1 cellular context compared by ENCODE assay signal in the genomic region with DNA sequence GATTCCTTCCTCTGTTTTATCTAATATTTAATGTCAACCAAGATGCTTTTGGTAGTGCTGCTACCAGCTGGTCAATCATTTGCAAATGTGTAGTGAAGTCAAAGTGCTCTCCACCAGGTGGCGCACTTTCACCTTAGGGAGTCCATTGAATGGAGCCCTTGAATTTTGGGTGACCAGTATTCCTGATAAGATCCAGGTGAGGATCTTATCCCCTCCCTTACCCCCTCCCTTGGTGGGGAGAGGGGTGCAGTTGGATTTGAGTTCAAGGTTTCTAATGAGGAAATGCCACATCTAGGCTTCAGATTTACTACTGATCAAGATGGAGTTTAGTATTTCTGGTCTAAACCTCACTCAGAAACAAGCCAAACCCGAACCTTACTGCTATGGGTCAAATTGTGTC.
TF ChIP-seq lines count a peak whose summit lies in the region.

No MANE protein-coding gene starts in this region.

TF ChIP-seq in GM23338, 12 proteins besides CTCF, POLR2A, EP300 and RAD21 (continued from another document):
- TF ChIP-seq, protein P1, sequence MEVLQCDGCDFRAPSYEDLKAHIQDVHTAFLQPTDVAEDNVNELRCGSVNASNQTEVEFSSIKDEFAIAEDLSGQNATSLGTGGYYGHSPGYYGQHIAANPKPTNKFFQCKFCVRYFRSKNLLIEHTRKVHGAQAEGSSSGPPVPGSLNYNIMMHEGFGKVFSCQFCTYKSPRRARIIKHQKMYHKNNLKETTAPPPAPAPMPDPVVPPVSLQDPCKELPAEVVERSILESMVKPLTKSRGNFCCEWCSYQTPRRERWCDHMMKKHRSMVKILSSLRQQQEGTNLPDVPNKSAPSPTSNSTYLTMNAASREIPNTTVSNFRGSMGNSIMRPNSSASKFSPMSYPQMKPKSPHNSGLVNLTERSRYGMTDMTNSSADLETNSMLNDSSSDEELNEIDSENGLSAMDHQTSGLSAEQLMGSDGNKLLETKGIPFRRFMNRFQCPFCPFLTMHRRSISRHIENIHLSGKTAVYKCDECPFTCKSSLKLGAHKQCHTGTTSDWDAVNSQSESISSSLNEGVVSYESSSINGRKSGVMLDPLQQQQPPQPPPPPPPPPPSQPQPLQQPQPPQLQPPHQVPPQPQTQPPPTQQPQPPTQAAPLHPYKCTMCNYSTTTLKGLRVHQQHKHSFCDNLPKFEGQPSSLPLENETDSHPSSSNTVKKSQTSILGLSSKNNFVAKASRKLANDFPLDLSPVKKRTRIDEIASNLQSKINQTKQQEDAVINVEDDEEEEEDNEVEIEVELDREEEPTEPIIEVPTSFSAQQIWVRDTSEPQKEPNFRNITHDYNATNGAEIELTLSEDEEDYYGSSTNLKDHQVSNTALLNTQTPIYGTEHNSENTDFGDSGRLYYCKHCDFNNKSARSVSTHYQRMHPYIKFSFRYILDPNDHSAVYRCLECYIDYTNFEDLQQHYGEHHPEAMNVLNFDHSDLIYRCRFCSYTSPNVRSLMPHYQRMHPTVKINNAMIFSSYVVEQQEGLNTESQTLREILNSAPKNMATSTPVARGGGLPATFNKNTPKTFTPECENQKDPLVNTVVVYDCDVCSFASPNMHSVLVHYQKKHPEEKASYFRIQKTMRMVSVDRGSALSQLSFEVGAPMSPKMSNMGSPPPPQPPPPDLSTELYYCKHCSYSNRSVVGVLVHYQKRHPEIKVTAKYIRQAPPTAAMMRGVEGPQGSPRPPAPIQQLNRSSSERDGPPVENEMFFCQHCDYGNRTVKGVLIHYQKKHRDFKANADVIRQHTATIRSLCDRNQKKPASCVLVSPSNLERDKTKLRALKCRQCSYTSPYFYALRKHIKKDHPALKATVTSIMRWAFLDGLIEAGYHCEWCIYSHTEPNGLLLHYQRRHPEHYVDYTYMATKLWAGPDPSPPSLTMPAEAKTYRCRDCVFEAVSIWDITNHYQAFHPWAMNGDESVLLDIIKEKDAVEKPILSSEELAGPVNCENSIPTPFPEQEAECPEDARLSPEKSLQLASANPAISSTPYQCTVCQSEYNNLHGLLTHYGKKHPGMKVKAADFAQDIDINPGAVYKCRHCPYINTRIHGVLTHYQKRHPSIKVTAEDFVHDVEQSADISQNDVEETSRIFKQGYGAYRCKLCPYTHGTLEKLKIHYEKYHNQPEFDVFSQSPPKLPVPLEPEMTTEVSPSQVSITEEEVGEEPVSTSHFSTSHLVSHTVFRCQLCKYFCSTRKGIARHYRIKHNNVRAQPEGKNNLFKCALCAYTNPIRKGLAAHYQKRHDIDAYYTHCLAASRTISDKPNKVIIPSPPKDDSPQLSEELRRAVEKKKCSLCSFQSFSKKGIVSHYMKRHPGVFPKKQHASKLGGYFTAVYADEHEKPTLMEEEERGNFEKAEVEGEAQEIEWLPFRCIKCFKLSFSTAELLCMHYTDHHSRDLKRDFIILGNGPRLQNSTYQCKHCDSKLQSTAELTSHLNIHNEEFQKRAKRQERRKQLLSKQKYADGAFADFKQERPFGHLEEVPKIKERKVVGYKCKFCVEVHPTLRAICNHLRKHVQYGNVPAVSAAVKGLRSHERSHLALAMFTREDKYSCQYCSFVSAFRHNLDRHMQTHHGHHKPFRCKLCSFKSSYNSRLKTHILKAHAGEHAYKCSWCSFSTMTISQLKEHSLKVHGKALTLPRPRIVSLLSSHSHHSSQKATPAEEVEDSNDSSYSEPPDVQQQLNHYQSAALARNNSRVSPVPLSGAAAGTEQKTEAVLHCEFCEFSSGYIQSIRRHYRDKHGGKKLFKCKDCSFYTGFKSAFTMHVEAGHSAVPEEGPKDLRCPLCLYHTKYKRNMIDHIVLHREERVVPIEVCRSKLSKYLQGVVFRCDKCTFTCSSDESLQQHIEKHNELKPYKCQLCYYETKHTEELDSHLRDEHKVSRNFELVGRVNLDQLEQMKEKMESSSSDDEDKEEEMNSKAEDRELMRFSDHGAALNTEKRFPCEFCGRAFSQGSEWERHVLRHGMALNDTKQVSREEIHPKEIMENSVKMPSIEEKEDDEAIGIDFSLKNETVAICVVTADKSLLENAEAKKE (CRISPR knock-in tag; IDR thresholded peaks at IDR 0.05), result no peak
- no peak for TF ChIP-seq NANOG (IDR thresholded peaks at IDR 0.05; ENCODE audit: borderline replicate concordance)
- TF ChIP-seq POLR2AphosphoS5 (IDR thresholded peaks at IDR 0.05; ENCODE audit: low read depth), result no peak
- TF ChIP-seq ZNF114 (CRISPR knock-in tag; IDR thresholded peaks at IDR 0.05), result no peak
- TF ChIP-seq EZH2phosphoT487 (IDR thresholded peaks at IDR 0.05; ENCODE audit: unreplicated experiment), result no peak
- TF ChIP-seq, protein P2, sequence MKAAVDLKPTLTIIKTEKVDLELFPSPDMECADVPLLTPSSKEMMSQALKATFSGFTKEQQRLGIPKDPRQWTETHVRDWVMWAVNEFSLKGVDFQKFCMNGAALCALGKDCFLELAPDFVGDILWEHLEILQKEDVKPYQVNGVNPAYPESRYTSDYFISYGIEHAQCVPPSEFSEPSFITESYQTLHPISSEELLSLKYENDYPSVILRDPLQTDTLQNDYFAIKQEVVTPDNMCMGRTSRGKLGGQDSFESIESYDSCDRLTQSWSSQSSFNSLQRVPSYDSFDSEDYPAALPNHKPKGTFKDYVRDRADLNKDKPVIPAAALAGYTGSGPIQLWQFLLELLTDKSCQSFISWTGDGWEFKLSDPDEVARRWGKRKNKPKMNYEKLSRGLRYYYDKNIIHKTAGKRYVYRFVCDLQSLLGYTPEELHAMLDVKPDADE (IDR thresholded peaks at IDR 0.05), result no peak
TF ChIP-seq in GM23338: peak in this region for 0.
